Comparison of ENCODE assay signal across 1 cellular context in the genomic region with DNA sequence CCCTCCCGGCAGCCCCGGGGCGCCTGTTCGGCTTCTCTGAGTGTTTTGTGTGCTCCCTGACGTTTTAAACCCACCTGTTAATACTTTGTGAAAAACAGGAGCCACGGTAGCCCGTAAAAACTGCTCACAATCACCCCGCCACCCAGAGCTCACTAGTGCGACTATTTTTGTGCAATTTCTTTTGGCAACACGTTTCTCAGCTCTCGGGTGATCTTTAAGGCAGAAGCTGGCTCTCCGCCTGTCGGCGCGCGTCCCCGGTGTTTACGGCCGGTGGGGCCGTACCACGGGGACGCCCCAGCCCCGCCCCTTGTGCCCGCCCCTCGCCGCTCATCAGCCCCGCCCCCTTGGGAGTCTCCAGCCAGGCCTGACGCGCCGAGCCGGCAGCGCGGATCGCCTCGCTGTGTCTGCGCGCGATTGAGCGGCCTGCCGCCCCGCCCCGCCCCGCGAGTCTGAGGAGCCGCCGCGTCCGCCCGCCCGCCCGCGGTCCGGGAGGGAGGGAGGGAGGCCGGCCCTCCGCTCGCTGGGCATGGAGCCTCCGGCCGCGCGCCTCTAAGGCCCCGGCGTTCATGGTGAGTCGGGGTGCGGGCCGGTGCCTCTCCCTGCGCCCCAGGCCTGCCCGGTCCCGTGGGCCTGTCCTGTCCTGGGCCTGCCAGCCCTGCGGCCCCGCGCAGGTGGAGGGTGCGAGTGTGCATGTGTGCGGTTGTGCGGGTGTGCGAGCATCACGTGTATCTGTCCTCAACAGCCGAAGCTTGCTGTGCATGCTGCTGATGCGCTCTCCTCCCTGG.
TF ChIP-seq lines count a peak whose summit lies in the region.

No MANE protein-coding gene starts in this region.

TF ChIP-seq in HepG2, 621 proteins besides CTCF, POLR2A, EP300 and RAD21 (continued from another document and continues in another):
- TF ChIP-seq, protein P1, sequence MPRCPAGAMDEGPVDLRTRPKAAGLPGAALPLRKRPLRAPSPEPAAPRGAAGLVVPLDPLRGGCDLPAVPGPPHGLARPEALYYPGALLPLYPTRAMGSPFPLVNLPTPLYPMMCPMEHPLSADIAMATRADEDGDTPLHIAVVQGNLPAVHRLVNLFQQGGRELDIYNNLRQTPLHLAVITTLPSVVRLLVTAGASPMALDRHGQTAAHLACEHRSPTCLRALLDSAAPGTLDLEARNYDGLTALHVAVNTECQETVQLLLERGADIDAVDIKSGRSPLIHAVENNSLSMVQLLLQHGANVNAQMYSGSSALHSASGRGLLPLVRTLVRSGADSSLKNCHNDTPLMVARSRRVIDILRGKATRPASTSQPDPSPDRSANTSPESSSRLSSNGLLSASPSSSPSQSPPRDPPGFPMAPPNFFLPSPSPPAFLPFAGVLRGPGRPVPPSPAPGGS (CRISPR knock-in tag; IDR thresholded peaks at IDR 0.05), result peak; percentile 83
- TF ChIP-seq HMG20A (CRISPR knock-in tag; IDR thresholded peaks at IDR 0.05; ENCODE audit: borderline replicate concordance) (no peak), ZNF83 (CRISPR knock-in tag; IDR thresholded peaks at IDR 0.05; ENCODE audit: borderline replicate concordance) (no peak), TP53 (CRISPR knock-in tag; conservative IDR thresholded peaks at IDR 0.05) (no peak), RBM39 (IDR thresholded peaks at IDR 0.05; ENCODE audit: low read depth, low read length, poor library complexity, severe bottlenecking) (peak; percentile 61), FOXA1 (IDR thresholded peaks at IDR 0.05) (no peak), FOXA1 (CRISPR knock-in tag; IDR thresholded peaks at IDR 0.05) (no peak), LCORL (IDR thresholded peaks at IDR 0.05) (no peak), LCORL (CRISPR knock-in tag; IDR thresholded peaks at IDR 0.05) (no peak; the same call in none of the 2 replicates), HIVEP1 (CRISPR knock-in tag; IDR thresholded peaks at IDR 0.05) (peak; percentile 90), CCAR2 (optimal IDR thresholded peaks at IDR 0.05; ENCODE audit: low read depth, low read length) (no peak), ZNF501 (CRISPR knock-in tag; IDR thresholded peaks at IDR 0.05) (peak; percentile 50; the same call in 1 of the 2 replicates), ZNF234 (CRISPR knock-in tag; conservative IDR thresholded peaks at IDR 0.05) (no peak), DPF2 (CRISPR knock-in tag; IDR thresholded peaks at IDR 0.05; ENCODE audit: borderline replicate concordance, low read depth) (no peak), ZNF224 (CRISPR knock-in tag; IDR thresholded peaks at IDR 0.05) (no peak), ESRRA (CRISPR knock-in tag; IDR thresholded peaks at IDR 0.05; ENCODE audit: low read depth) (no peak), REPIN1 (CRISPR knock-in tag; IDR thresholded peaks at IDR 0.05; ENCODE audit: borderline replicate concordance, low read depth) (0 out of 2 replicates have a peak, but pooled peaks have one; percentile 40), SPEN (CRISPR knock-in tag; IDR thresholded peaks at IDR 0.05; ENCODE audit: low read depth) (0 out of 2 replicates have a peak, but pooled peaks have one; percentile 18), NCOR1 (IDR thresholded peaks at IDR 0.05; ENCODE audit: borderline replicate concordance, low read length) (no peak), MZF1 (CRISPR knock-in tag; IDR thresholded peaks at IDR 0.05; ENCODE audit: borderline replicate concordance) (no peak), MBNL3 (CRISPR knock-in tag; conservative IDR thresholded peaks at IDR 0.05) (no peak), HOXA5 (CRISPR knock-in tag; IDR thresholded peaks at IDR 0.05) (no peak), SRY (CRISPR knock-in tag; IDR thresholded peaks at IDR 0.05) (no peak), MIER2 (CRISPR knock-in tag; IDR thresholded peaks at IDR 0.05) (no peak), CBX5 (CRISPR knock-in tag; IDR thresholded peaks at IDR 0.05; ENCODE audit: borderline replicate concordance) (no peak), ZSCAN21 (CRISPR knock-in tag; IDR thresholded peaks at IDR 0.05; ENCODE audit: borderline replicate concordance) (peak; percentile 33; the same call in 1 of the 2 replicates), ZNF570 (CRISPR knock-in tag; IDR thresholded peaks at IDR 0.05; ENCODE audit: borderline replicate concordance) (no peak), MAF1 (CRISPR knock-in tag; IDR thresholded peaks at IDR 0.05; ENCODE audit: borderline replicate concordance) (no peak), CC2D1A (CRISPR knock-in tag; IDR thresholded peaks at IDR 0.05) (no peak), MXI1 (IDR thresholded peaks at IDR 0.05; ENCODE audit: borderline replicate concordance, low read depth, low read length) (peak; percentile 71; the same call in 2 of the 3 replicates), SP140L (CRISPR knock-in tag; IDR thresholded peaks at IDR 0.05; ENCODE audit: borderline replicate concordance) (no peak), MEIS2 (CRISPR knock-in tag; IDR thresholded peaks at IDR 0.05) (peak; percentile 60; the same call in 1 of the 2 replicates), ZBTB20 (CRISPR knock-in tag; IDR thresholded peaks at IDR 0.05; ENCODE audit: borderline replicate concordance, low read depth) (no peak; the same call in 1 of the 2 replicates), ZNF225 (CRISPR knock-in tag; IDR thresholded peaks at IDR 0.05) (peak; percentile 65; the same call in 1 of the 2 replicates), ZNF839 (CRISPR knock-in tag; IDR thresholded peaks at IDR 0.05; ENCODE audit: borderline replicate concordance) (no peak), ZNF207 (IDR thresholded peaks at IDR 0.05; ENCODE audit: borderline replicate concordance) (no peak), HOXA3 (CRISPR knock-in tag; IDR thresholded peaks at IDR 0.05) (peak; percentile 87; the same call in 1 of the 2 replicates), RELA (CRISPR knock-in tag; IDR thresholded peaks at IDR 0.05) (no peak), ATF7-NPFF (CRISPR knock-in tag; IDR thresholded peaks at IDR 0.05; ENCODE audit: low read depth) (peak; percentile 83), ZNF143 (CRISPR knock-in tag; IDR thresholded peaks at IDR 0.05) (0 out of 2 replicates have a peak, but pooled peaks have one; percentile 32), ZNF550 (CRISPR knock-in tag; IDR thresholded peaks at IDR 0.05; ENCODE audit: borderline replicate concordance) (0 out of 2 replicates have a peak, but pooled peaks have one; percentile 61), ZNF367 (CRISPR knock-in tag; IDR thresholded peaks at IDR 0.05; ENCODE audit: borderline replicate concordance) (peak; percentile 60; the same call in 1 of the 2 replicates)
- TF ChIP-seq, protein P2, sequence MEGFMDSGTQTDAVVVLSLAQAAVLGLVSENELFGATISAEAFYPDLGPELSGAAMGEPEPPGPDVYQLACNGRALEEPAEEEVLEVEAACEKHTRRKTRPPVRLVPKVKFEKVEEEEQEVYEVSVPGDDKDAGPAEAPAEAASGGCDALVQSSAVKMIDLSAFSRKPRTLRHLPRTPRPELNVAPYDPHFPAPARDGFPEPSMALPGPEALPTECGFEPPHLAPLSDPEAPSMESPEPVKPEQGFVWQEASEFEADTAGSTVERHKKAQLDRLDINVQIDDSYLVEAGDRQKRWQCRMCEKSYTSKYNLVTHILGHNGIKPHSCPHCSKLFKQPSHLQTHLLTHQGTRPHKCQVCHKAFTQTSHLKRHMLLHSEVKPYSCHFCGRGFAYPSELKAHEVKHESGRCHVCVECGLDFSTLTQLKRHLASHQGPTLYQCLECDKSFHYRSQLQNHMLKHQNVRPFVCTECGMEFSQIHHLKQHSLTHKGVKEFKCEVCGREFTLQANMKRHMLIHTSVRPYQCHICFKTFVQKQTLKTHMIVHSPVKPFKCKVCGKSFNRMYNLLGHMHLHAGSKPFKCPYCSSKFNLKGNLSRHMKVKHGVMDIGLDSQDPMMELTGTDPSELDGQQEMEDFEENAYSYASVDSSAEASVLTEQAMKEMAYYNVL (CRISPR knock-in tag; IDR thresholded peaks at IDR 0.05; ENCODE audit: borderline replicate concordance), result no peak; the same call in 1 of the 2 replicates
- TF ChIP-seq, protein P3, sequence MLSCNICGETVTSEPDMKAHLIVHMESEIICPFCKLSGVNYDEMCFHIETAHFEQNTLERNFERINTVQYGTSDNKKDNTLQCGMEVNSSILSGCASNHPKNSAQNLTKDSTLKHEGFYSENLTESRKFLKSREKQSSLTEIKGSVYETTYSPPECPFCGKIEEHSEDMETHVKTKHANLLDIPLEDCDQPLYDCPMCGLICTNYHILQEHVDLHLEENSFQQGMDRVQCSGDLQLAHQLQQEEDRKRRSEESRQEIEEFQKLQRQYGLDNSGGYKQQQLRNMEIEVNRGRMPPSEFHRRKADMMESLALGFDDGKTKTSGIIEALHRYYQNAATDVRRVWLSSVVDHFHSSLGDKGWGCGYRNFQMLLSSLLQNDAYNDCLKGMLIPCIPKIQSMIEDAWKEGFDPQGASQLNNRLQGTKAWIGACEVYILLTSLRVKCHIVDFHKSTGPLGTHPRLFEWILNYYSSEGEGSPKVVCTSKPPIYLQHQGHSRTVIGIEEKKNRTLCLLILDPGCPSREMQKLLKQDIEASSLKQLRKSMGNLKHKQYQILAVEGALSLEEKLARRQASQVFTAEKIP (CRISPR knock-in tag; IDR thresholded peaks at IDR 0.05; ENCODE audit: borderline replicate concordance), result no peak
- TF ChIP-seq, protein P4, sequence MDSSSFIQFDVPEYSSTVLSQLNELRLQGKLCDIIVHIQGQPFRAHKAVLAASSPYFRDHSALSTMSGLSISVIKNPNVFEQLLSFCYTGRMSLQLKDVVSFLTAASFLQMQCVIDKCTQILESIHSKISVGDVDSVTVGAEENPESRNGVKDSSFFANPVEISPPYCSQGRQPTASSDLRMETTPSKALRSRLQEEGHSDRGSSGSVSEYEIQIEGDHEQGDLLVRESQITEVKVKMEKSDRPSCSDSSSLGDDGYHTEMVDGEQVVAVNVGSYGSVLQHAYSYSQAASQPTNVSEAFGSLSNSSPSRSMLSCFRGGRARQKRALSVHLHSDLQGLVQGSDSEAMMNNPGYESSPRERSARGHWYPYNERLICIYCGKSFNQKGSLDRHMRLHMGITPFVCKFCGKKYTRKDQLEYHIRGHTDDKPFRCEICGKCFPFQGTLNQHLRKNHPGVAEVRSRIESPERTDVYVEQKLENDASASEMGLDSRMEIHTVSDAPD (CRISPR knock-in tag; IDR thresholded peaks at IDR 0.05), result peak; percentile 69; the same call in 1 of the 2 replicates
- TF ChIP-seq, protein P5, sequence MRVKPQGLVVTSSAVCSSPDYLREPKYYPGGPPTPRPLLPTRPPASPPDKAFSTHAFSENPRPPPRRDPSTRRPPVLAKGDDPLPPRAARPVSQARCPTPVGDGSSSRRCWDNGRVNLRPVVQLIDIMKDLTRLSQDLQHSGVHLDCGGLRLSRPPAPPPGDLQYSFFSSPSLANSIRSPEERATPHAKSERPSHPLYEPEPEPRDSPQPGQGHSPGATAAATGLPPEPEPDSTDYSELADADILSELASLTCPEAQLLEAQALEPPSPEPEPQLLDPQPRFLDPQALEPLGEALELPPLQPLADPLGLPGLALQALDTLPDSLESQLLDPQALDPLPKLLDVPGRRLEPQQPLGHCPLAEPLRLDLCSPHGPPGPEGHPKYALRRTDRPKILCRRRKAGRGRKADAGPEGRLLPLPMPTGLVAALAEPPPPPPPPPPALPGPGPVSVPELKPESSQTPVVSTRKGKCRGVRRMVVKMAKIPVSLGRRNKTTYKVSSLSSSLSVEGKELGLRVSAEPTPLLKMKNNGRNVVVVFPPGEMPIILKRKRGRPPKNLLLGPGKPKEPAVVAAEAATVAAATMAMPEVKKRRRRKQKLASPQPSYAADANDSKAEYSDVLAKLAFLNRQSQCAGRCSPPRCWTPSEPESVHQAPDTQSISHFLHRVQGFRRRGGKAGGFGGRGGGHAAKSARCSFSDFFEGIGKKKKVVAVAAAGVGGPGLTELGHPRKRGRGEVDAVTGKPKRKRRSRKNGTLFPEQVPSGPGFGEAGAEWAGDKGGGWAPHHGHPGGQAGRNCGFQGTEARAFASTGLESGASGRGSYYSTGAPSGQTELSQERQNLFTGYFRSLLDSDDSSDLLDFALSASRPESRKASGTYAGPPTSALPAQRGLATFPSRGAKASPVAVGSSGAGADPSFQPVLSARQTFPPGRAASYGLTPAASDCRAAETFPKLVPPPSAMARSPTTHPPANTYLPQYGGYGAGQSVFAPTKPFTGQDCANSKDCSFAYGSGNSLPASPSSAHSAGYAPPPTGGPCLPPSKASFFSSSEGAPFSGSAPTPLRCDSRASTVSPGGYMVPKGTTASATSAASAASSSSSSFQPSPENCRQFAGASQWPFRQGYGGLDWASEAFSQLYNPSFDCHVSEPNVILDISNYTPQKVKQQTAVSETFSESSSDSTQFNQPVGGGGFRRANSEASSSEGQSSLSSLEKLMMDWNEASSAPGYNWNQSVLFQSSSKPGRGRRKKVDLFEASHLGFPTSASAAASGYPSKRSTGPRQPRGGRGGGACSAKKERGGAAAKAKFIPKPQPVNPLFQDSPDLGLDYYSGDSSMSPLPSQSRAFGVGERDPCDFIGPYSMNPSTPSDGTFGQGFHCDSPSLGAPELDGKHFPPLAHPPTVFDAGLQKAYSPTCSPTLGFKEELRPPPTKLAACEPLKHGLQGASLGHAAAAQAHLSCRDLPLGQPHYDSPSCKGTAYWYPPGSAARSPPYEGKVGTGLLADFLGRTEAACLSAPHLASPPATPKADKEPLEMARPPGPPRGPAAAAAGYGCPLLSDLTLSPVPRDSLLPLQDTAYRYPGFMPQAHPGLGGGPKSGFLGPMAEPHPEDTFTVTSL (CRISPR knock-in tag; IDR thresholded peaks at IDR 0.05; ENCODE audit: borderline replicate concordance), result no peak; the same call in 1 of the 2 replicates
- TF ChIP-seq, protein P6, sequence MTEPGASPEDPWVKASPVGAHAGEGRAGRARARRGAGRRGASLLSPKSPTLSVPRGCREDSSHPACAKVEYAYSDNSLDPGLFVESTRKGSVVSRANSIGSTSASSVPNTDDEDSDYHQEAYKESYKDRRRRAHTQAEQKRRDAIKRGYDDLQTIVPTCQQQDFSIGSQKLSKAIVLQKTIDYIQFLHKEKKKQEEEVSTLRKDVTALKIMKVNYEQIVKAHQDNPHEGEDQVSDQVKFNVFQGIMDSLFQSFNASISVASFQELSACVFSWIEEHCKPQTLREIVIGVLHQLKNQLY (CRISPR knock-in tag; IDR thresholded peaks at IDR 0.05), result no peak
- TF ChIP-seq, protein P7, sequence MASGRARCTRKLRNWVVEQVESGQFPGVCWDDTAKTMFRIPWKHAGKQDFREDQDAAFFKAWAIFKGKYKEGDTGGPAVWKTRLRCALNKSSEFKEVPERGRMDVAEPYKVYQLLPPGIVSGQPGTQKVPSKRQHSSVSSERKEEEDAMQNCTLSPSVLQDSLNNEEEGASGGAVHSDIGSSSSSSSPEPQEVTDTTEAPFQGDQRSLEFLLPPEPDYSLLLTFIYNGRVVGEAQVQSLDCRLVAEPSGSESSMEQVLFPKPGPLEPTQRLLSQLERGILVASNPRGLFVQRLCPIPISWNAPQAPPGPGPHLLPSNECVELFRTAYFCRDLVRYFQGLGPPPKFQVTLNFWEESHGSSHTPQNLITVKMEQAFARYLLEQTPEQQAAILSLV (CRISPR knock-in tag; IDR thresholded peaks at IDR 0.05; ENCODE audit: borderline replicate concordance), result no peak
- TF ChIP-seq, protein P8, sequence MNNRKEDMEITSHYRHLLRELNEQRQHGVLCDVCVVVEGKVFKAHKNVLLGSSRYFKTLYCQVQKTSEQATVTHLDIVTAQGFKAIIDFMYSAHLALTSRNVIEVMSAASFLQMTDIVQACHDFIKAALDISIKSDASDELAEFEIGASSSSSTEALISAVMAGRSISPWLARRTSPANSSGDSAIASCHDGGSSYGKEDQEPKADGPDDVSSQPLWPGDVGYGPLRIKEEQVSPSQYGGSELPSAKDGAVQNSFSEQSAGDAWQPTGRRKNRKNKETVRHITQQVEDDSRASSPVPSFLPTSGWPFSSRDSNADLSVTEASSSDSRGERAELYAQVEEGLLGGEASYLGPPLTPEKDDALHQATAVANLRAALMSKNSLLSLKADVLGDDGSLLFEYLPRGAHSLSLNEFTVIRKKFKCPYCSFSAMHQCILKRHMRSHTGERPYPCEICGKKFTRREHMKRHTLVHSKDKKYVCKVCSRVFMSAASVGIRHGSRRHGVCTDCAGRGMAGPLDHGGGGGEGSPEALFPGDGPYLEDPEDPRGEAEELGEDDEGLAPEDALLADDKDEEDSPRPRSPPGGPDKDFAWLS (CRISPR knock-in tag; IDR thresholded peaks at IDR 0.05; ENCODE audit: borderline replicate concordance), result no peak
